In genomic region chr15:50876260-50876988, GRCh38 we compare ENCODE assay signal across 8 cellular contexts. TPM values are rescaled to one million over a fixed set of nuclear protein-coding genes. Genes with fewer than 3 reads are reported as not detected.
A peak's percentile ranks its signal among the peaks of the same experiment; 100 is the strongest.
DNase-seq lines count a peak whose midpoint lies in the region; ATAC-seq and TF ChIP-seq lines count a peak whose summit lies in the region.

No MANE protein-coding gene starts in this region.

- H3K4me2 ChIP-seq in trophoblast cell (ENCODE audit: low read length): peak overlapping the region; percentile 52

- WGBS in trophoblast cell (ENCODE audit: extremely low coverage, insufficient coverage, insufficient read length): no CpG with 5 or more reads among the region's 19 CpGs

- no peak overlapping the region for H3K14ac ChIP-seq in trophoblast cell (ENCODE audit: low read length)

- H3K27ac ChIP-seq in RWPE2 (ENCODE audit: poor library complexity, severe bottlenecking) (no peak overlapping the region), trophoblast cell (ENCODE audit: low read depth, low read length) (no peak overlapping the region)

- H3K9me3 ChIP-seq in Caco-2 (peaks cover 7% of the 10 kb centered on the region), RWPE2 (ENCODE audit: severe bottlenecking) (no peaks in the 10 kb centered on the region), trophoblast cell (ENCODE audit: insufficient read depth, low read depth, low read length) (no peaks in the 10 kb centered on the region)

- no peak overlapping the region for H2AK5ac ChIP-seq in trophoblast cell (ENCODE audit: low read length)

- POLR2A ChIA-PET in Caco-2 (lab: Charles Lee): no interaction called here

- no peaks in the 10 kb centered on the region for H3K27me3 Mint-ChIP-seq in Caco-2 (ENCODE audit: insufficient read depth, unreplicated experiment)

- H2BK120ac ChIP-seq in trophoblast cell (ENCODE audit: insufficient read depth, low read length, poor library complexity): peak overlapping the region; percentile 96

- peak overlapping the region; percentile 43 for H4K91ac ChIP-seq in trophoblast cell (ENCODE audit: low read depth, low read length)

- H3K4me1 ChIP-seq in Caco-2: peaks cover 52% of the 10 kb centered on the region
- peaks cover 19% of the 10 kb centered on the region for H3K4me1 ChIP-seq in RWPE2 (ENCODE audit: insufficient read depth, poor library complexity, severe bottlenecking)
- H3K4me1 ChIP-seq in trophoblast cell (ENCODE audit: control insufficient read depth in 1 of 2, insufficient read depth in 2 of 2, low read length in 2 of 2): peaks cover 0 to 4% of the 10 kb centered on the region in 2 experiments

- no peak for DNase-seq in Caco-2
- no peak for DNase-seq in RWPE2 (ENCODE audit: low spot score)
- DNase-seq in epithelial cell of esophagus (ENCODE audit: low read depth): no peak
- peak in 1 of 2 donors; percentile 20 for DNase-seq in trophoblast cell
- DNase-seq in AG08395 (ENCODE audit: low spot score): no peak
- DNase-seq in NCI-H446 treated with DMSO at 0.1 percent for 48 hours (lab: John Stamatoyannopoulos, UW): no peak
- DNase-seq in NCI-H1694 (lab: John Stamatoyannopoulos, UW): no peak

- H3K4ac ChIP-seq in trophoblast cell (ENCODE audit: low read depth, low read length): no peak overlapping the region

- no peak overlapping the region for H2AFZ ChIP-seq in trophoblast cell (ENCODE audit: insufficient read depth, low read length, poor library complexity)

- peak overlapping the region; percentile 60 for H4K8ac ChIP-seq in trophoblast cell (ENCODE audit: low read depth, low read length)

- H3K9ac ChIP-seq in trophoblast cell (ENCODE audit: low read length): no peak overlapping the region

- H3K79me2 ChIP-seq in trophoblast cell (ENCODE audit: control insufficient read depth, insufficient read depth, low read length, poor library complexity): no peaks in the 10 kb centered on the region

- no peak overlapping the region for H4K12ac ChIP-seq in trophoblast cell (ENCODE audit: low read depth, low read length)

- H3K4me3 Mint-ChIP-seq in Caco-2 (ENCODE audit: unreplicated experiment): peak overlapping the region; percentile 52

- no peak for TF ChIP-seq CTCF in Caco-2 (IDR thresholded peaks at IDR 0.05; ENCODE audit: insufficient read depth in 1 of 2, low read depth in 1 of 2, low read length in 1 of 2, severe bottlenecking in 1 of 2, unreplicated experiment in 1 of 2)
- TF ChIP-seq CTCF in RWPE2 (IDR thresholded peaks at IDR 0.05; ENCODE audit: poor library complexity, severe bottlenecking): no peak
- TF ChIP-seq CTCF in epithelial cell of esophagus (IDR thresholded peaks at IDR 0.05; ENCODE audit: insufficient read depth, low read depth, low read length, missing control alignments): no peak

- ATAC-seq in RWPE2 (ENCODE audit: low read depth): no peak
- no peak for ATAC-seq in GM21515 (IDR thresholded peaks at IDR 0.05; ENCODE audit: unreplicated experiment)

- no peaks in the 10 kb centered on the region for H3K36me3 ChIP-seq in Caco-2 (ENCODE audit: control insufficient read depth, insufficient read depth, low read length)
- no peaks in the 10 kb centered on the region for H3K36me3 ChIP-seq in RWPE2 (ENCODE audit: low read depth)
- H3K36me3 ChIP-seq in trophoblast cell (ENCODE audit: control insufficient read depth in 1 of 2, insufficient read depth in 2 of 2, low read length in 2 of 2): no peaks in the 10 kb centered on the region

- H2BK5ac ChIP-seq in trophoblast cell (ENCODE audit: low read depth, low read length, poor library complexity): peak overlapping the region; percentile 73

- BruUV-seq in Caco-2 (replicated peaks; lab: Mats Ljungman, UMichigan): no TSS peak

- intact Hi-C loops in Caco-2 (cut with micrococcal nuclease; ENCODE audit: unreplicated experiment): loop anchor here (2.0 kb wide), 1 partner anchor 190 kb away; the partner anchor contains the start of gene TRPM7

- H3K79me1 ChIP-seq in trophoblast cell (ENCODE audit: low read length): peaks cover 12% of the 10 kb centered on the region

- peak overlapping the region; percentile 77 for H3K27ac Mint-ChIP-seq in Caco-2 (ENCODE audit: unreplicated experiment)

- H3K27me3 ChIP-seq in Caco-2 (replicated peaks; ENCODE audit: control insufficient read depth, insufficient read depth, low read length): no peaks in the 10 kb centered on the region
- no peaks in the 10 kb centered on the region for H3K27me3 ChIP-seq in RWPE2 (ENCODE audit: insufficient read depth, poor library complexity, severe bottlenecking)
- H3K27me3 ChIP-seq in trophoblast cell (ENCODE audit: insufficient read depth, low read length): no peaks in the 10 kb centered on the region

- H3K4me1 Mint-ChIP-seq in Caco-2 (ENCODE audit: low read depth, unreplicated experiment): peaks cover 59% of the 10 kb centered on the region

- H3K4me3 ChIP-seq in Caco-2 (ENCODE audit: low read depth, low read length): no peak overlapping the region
- peak overlapping the region; percentile 18 for H3K4me3 ChIP-seq in RWPE2 (ENCODE audit: severe bottlenecking)
- peak overlapping the region; percentile 29 for H3K4me3 ChIP-seq in epithelial cell of esophagus (ENCODE audit: low read length)
- H3K4me3 ChIP-seq in trophoblast cell (ENCODE audit: low read depth, low read length): no peak overlapping the region

- H3K9me3 Mint-ChIP-seq in Caco-2 (ENCODE audit: unreplicated experiment): peaks cover 8% of the 10 kb centered on the region

- peak overlapping the region; percentile 95 for H2BK12ac ChIP-seq in trophoblast cell (ENCODE audit: low read length)

- H3K18ac ChIP-seq in trophoblast cell (ENCODE audit: low read length): no peak overlapping the region

- CTCF ChIA-PET in Caco-2 (lab: Charles Lee): interaction anchor here (0.5 kb wide), 1 partner anchor 232 kb away, joined by 11 read pairs; no protein-coding TSS in a partner anchor

- H3K23ac ChIP-seq in trophoblast cell (ENCODE audit: low read length): no peak overlapping the region

- H3K36me3 Mint-ChIP-seq in Caco-2 (ENCODE audit: insufficient read depth, unreplicated experiment): peaks cover 23% of the 10 kb centered on the region

RNA-seq across cellular contexts. Expression of gene AP4E1, which starts 32.1 kb away (rescaled TPM):
- total RNA-seq in Caco-2 (2022): 15.9 and 17.9 TPM in 2 replicates
- 5.0 and 5.4 TPM in 2 replicates for polyA plus RNA-seq in trophoblast cell (2013)

Comparison
In these comparisons a context has a peak if more than half of its experiments do, and no peak if none do; other contexts are left out.
1. H3K4me3 ChIP-seq: peak in RWPE2 (single experiment) and epithelial cell of esophagus (single experiment); none in Caco-2 (single experiment) and trophoblast cell (single experiment).